Comparison of ENCODE assay signal across 8 cellular contexts in genomic region chr11:64553554-64554201, GRCh38. TPM values are rescaled to one million over a fixed set of nuclear protein-coding genes. Genes with fewer than 3 reads are reported as not detected.
DNase-seq lines count a peak whose midpoint lies in the region; ATAC-seq and TF ChIP-seq lines count a peak whose summit lies in the region.

No MANE protein-coding gene starts in this region.

- H3K9me3 ChIP-seq in AG04450 (ENCODE audit: control insufficient read depth, insufficient read depth, low read length) (peaks cover 2% of the 10 kb centered on the region), trophoblast cell (ENCODE audit: insufficient read depth, low read depth, low read length) (no peaks in the 10 kb centered on the region)

- no peak overlapping the region for H3K27ac Mint-ChIP-seq in activated naive CD4-positive, alpha-beta T cell treated with anti-CD3 and anti-CD28 coated beads, Interleukin-2, amount 10 ng/mL, durations not matched to agents 7 days and 5 days

- H2BK5ac ChIP-seq in trophoblast cell (ENCODE audit: low read depth, low read length, poor library complexity) = no peak overlapping the region

- peaks cover 6 to 10% of the 10 kb centered on the region in 2 experiments for H3K4me1 ChIP-seq in trophoblast cell (ENCODE audit: control insufficient read depth in 1 of 2, insufficient read depth in 2 of 2, low read length in 2 of 2)

- no peak overlapping the region for H3K4me2 ChIP-seq in trophoblast cell (ENCODE audit: low read length)

- peaks cover 11% of the 10 kb centered on the region for H3K27me3 Mint-ChIP-seq in activated naive CD4-positive, alpha-beta T cell treated with anti-CD3 and anti-CD28 coated beads, Interleukin-2, amount 10 ng/mL, durations not matched to agents 7 days and 5 days

- H2AK5ac ChIP-seq in trophoblast cell (ENCODE audit: low read length) = no peak overlapping the region

- H3K23ac ChIP-seq in trophoblast cell (ENCODE audit: low read length) = no peak overlapping the region

- POLR2A ChIA-PET in AG04450 (lab: Yijun Ruan, JAX) = no interaction called here

- peaks cover 4% of the 10 kb centered on the region for H3K9me3 Mint-ChIP-seq in activated naive CD4-positive, alpha-beta T cell treated with anti-CD3 and anti-CD28 coated beads, Interleukin-2, amount 10 ng/mL, durations not matched to agents 7 days and 5 days

- WGBS in trophoblast cell (ENCODE audit: extremely low coverage, insufficient coverage, insufficient read length) = no CpG with 5 or more reads among the region's 13 CpGs

- peak overlapping the region; percentile 7 for H3K9ac ChIP-seq in trophoblast cell (ENCODE audit: low read length)

- H3K27me3 ChIP-seq in AG04450 (ENCODE audit: control insufficient read depth, insufficient read depth, low read length) = peaks cover under 1% of the 10 kb centered on the region
- H3K27me3 ChIP-seq in trophoblast cell (ENCODE audit: insufficient read depth, low read length) = no peaks in the 10 kb centered on the region

- H3K79me1 ChIP-seq in trophoblast cell (ENCODE audit: low read length) = peaks cover 5% of the 10 kb centered on the region

- no peak overlapping the region for H2BK12ac ChIP-seq in trophoblast cell (ENCODE audit: low read length)

- no peak overlapping the region for H3K4me3 ChIP-seq in AG04450 (ENCODE audit: low read depth, low read length)
- no peak overlapping the region for H3K4me3 ChIP-seq in trophoblast cell (ENCODE audit: low read depth, low read length)

- no peak overlapping the region for H3K18ac ChIP-seq in trophoblast cell (ENCODE audit: low read length)

- H3K27ac ChIP-seq in AG04450 (ENCODE audit: low read depth, low read length) = no peak overlapping the region
- no peak overlapping the region for H3K27ac ChIP-seq in trophoblast cell (ENCODE audit: low read depth, low read length)

- TF ChIP-seq CTCF in AG04450 (IDR thresholded peaks at IDR 0.05; ENCODE audit: low read depth, low read length) = peak; percentile 96

- no peaks in the 10 kb centered on the region for H3K36me3 Mint-ChIP-seq in activated naive CD4-positive, alpha-beta T cell treated with anti-CD3 and anti-CD28 coated beads, Interleukin-2, amount 10 ng/mL, durations not matched to agents 7 days and 5 days

- H4K8ac ChIP-seq in trophoblast cell (ENCODE audit: low read depth, low read length) = no peak overlapping the region

- no peak overlapping the region for H3K4ac ChIP-seq in trophoblast cell (ENCODE audit: low read depth, low read length)

- no peaks in the 10 kb centered on the region for H3K79me2 ChIP-seq in trophoblast cell (ENCODE audit: control insufficient read depth, insufficient read depth, low read length, poor library complexity)

- H2AFZ ChIP-seq in trophoblast cell (ENCODE audit: insufficient read depth, low read length, poor library complexity) = no peak overlapping the region

- H4K91ac ChIP-seq in trophoblast cell (ENCODE audit: low read depth, low read length) = peak overlapping the region; percentile 28

- no peak for ATAC-seq in HG03442 (IDR thresholded peaks at IDR 0.05; ENCODE audit: unreplicated experiment)

- no peaks in the 10 kb centered on the region for H3K36me3 ChIP-seq in trophoblast cell (ENCODE audit: control insufficient read depth in 1 of 2, insufficient read depth in 2 of 2, low read length in 2 of 2)

- H3K14ac ChIP-seq in trophoblast cell (ENCODE audit: low read length) = no peak overlapping the region

- no peak overlapping the region for H3K4me3 Mint-ChIP-seq in activated naive CD4-positive, alpha-beta T cell treated with anti-CD3 and anti-CD28 coated beads, Interleukin-2, amount 10 ng/mL, durations not matched to agents 7 days and 5 days

- H2BK120ac ChIP-seq in trophoblast cell (ENCODE audit: insufficient read depth, low read length, poor library complexity) = peak overlapping the region; percentile 15

- H3K4me1 Mint-ChIP-seq in activated naive CD4-positive, alpha-beta T cell treated with anti-CD3 and anti-CD28 coated beads, Interleukin-2, amount 10 ng/mL, durations not matched to agents 7 days and 5 days = no peaks in the 10 kb centered on the region

- CTCF ChIA-PET in AG04450 (lab: Charles Lee) = interaction anchor here (1.0 to 1.2 kb wide), 3 partner anchors 11 to 135 kb away, joined by 3 to 4 read pairs (median 3); no protein-coding TSS in a partner anchor
- CTCF ChIA-PET in activated naive CD4-positive, alpha-beta T cell treated with anti-CD3 and anti-CD28 coated beads, Interleukin-2, amount 10 ng/mL, durations not matched to agents 7 days and 5 days (lab: Charles Lee) = interaction anchor here (0.7 to 1.5 kb wide), 3 partner anchors 37 to 135 kb away, joined by 3 to 4 read pairs (median 3); no protein-coding TSS in a partner anchor

- DNase-seq in AG04450 (ENCODE audit: low read depth, low spot score) = no peak
- DNase-seq in GM19238 (ENCODE audit: insufficient read length, low spot score) = peak; percentile 45
- peak; percentile 65 for DNase-seq in OCI-M1 (lab: John Stamatoyannopoulos, UW)
- DNase-seq in activated naive CD4-positive, alpha-beta T cell treated with anti-CD3 and anti-CD28 coated beads, Interleukin-2, amount 10 ng/mL, durations not matched to agents 7 days and 5 days = peak; percentile 66
- DNase-seq in globus pallidus (ENCODE audit: low spot score) = peak; percentile 52
- peak; percentile 44 to 80 for DNase-seq in trophoblast cell
- DNase-seq in ureter (ENCODE audit: low spot score) = peak; percentile 66

- H4K12ac ChIP-seq in trophoblast cell (ENCODE audit: low read depth, low read length) = no peak overlapping the region

RNA-seq across cellular contexts. Expression of gene SLC22A11, which starts 2.1 kb away (rescaled TPM):
- not detected in 2 replicates for polyA plus RNA-seq in AG04450 (2011; rRNA removed)
- not detected in 2 replicates for polyA minus RNA-seq in AG04450 (2011; rRNA and poly(A)+ RNA removed)
- polyA plus RNA-seq in trophoblast cell (2013) = 50.0 and 52.1 TPM in 2 replicates
- total RNA-seq in ureter = 0.44 TPM

RNA-seq across cellular contexts. Expression of gene SLC22A12, which starts 37.3 kb away (rescaled TPM):
- polyA plus RNA-seq in AG04450 (2011; rRNA removed) = not detected in 2 replicates
- polyA minus RNA-seq in AG04450 (2011; rRNA and poly(A)+ RNA removed) = not detected in 2 replicates
- polyA plus RNA-seq in trophoblast cell (2013) = not detected in 2 replicates
- total RNA-seq in ureter = not detected
